Comparison of ENCODE assay signal across 1 cellular context in genomic region chr7:23956769-23957556, GRCh38.
TF ChIP-seq lines count a peak whose summit lies in the region.

No MANE protein-coding gene starts in this region.

TF ChIP-seq in WTC11, 78 proteins besides CTCF, POLR2A, EP300 and RAD21 (continued from another document):
- TF ChIP-seq, protein P1, sequence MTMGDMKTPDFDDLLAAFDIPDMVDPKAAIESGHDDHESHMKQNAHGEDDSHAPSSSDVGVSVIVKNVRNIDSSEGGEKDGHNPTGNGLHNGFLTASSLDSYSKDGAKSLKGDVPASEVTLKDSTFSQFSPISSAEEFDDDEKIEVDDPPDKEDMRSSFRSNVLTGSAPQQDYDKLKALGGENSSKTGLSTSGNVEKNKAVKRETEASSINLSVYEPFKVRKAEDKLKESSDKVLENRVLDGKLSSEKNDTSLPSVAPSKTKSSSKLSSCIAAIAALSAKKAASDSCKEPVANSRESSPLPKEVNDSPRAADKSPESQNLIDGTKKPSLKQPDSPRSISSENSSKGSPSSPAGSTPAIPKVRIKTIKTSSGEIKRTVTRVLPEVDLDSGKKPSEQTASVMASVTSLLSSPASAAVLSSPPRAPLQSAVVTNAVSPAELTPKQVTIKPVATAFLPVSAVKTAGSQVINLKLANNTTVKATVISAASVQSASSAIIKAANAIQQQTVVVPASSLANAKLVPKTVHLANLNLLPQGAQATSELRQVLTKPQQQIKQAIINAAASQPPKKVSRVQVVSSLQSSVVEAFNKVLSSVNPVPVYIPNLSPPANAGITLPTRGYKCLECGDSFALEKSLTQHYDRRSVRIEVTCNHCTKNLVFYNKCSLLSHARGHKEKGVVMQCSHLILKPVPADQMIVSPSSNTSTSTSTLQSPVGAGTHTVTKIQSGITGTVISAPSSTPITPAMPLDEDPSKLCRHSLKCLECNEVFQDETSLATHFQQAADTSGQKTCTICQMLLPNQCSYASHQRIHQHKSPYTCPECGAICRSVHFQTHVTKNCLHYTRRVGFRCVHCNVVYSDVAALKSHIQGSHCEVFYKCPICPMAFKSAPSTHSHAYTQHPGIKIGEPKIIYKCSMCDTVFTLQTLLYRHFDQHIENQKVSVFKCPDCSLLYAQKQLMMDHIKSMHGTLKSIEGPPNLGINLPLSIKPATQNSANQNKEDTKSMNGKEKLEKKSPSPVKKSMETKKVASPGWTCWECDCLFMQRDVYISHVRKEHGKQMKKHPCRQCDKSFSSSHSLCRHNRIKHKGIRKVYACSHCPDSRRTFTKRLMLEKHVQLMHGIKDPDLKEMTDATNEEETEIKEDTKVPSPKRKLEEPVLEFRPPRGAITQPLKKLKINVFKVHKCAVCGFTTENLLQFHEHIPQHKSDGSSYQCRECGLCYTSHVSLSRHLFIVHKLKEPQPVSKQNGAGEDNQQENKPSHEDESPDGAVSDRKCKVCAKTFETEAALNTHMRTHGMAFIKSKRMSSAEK (CRISPR knock-in tag; IDR thresholded peaks at IDR 0.05; ENCODE audit: borderline replicate concordance) = no peak
- TF ChIP-seq PRRX2 (CRISPR knock-in tag; IDR thresholded peaks at IDR 0.05) = no peak
- no peak for TF ChIP-seq ZNF423 (CRISPR knock-in tag; IDR thresholded peaks at IDR 0.05)
- no peak for TF ChIP-seq NR3C1 (CRISPR knock-in tag; conservative IDR thresholded peaks at IDR 0.05; ENCODE audit: low read depth)
- TF ChIP-seq KAT7 (CRISPR knock-in tag; IDR thresholded peaks at IDR 0.05; ENCODE audit: borderline replicate concordance) = no peak
- no peak for TF ChIP-seq E2F4 (CRISPR knock-in tag; IDR thresholded peaks at IDR 0.05; ENCODE audit: borderline replicate concordance, low read depth)
- no peak for TF ChIP-seq ZNF219 (CRISPR knock-in tag; IDR thresholded peaks at IDR 0.05; ENCODE audit: borderline replicate concordance)
- TF ChIP-seq ZNF317 (CRISPR knock-in tag; IDR thresholded peaks at IDR 0.05; ENCODE audit: borderline replicate concordance, low read depth) = no peak
- TF ChIP-seq FOXP1 (CRISPR knock-in tag; IDR thresholded peaks at IDR 0.05; ENCODE audit: borderline replicate concordance) = no peak
- no peak for TF ChIP-seq EMX1 (CRISPR knock-in tag; IDR thresholded peaks at IDR 0.05)
- no peak for TF ChIP-seq HMGA2 (CRISPR knock-in tag; IDR thresholded peaks at IDR 0.05)
- TF ChIP-seq RORB (CRISPR knock-in tag; IDR thresholded peaks at IDR 0.05) = no peak
- no peak for TF ChIP-seq NFATC4 (CRISPR knock-in tag; IDR thresholded peaks at IDR 0.05)
